ENCODE assay signal across 9 cellular contexts in the genomic region with DNA sequence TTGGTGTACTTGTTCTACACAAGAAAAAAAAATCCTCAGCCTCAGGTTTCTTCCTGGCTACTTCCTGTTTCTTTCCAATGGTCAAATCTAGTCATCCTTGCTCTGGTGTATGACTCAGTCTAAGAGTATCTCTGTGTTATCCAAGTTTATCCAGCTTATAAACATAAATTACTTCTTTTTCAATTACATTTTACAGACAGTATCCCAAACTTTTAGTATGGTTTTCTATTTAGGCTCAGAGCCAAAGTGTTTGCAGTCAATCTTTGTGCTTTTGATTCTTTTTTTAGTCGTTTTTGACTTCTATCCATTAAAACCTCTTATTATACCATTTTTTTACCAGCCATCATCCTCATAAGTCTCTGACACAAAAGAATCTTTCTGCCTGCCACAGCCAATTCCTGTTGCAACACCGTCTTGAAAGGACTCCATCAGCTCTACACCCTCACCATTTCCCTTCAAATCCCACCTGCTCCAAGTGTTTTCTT.
A peak's percentile ranks its signal among the peaks of the same experiment; 100 is the strongest.
DNase-seq lines count a peak whose midpoint lies in the region; ATAC-seq and TF ChIP-seq lines count a peak whose summit lies in the region.
"Had no signal": no experiment of that assay in that cellular context is flagged by ENCODE, and none has a peak within 500 bp of the region (broad histone marks: within the 10 kb centered on the region; RNA-seq: fewer than 3 reads in every experiment).

No MANE protein-coding gene starts in this region.

- no peaks in the 10 kb centered on the region for H3K79me2 ChIP-seq in SK-N-SH (ENCODE audit: insufficient read depth)

- no peaks in the 10 kb centered on the region for H3K9me3 Mint-ChIP-seq in CD8-positive, alpha-beta T cell
- no peaks in the 10 kb centered on the region for H3K9me3 Mint-ChIP-seq in Caco-2 (ENCODE audit: unreplicated experiment)

- H3K27me3 ChIP-seq in SK-N-SH (ENCODE audit: insufficient read depth) (no peaks in the 10 kb centered on the region), Caco-2 (replicated peaks; ENCODE audit: control insufficient read depth, insufficient read depth, low read length) (no peaks in the 10 kb centered on the region)
- H3K27me3 ChIP-seq in CD8-positive, alpha-beta T cell (ENCODE audit: insufficient read depth, low read length): no peaks in the 10 kb centered on the region

- DNase-seq in EH (ENCODE audit: low read depth) (peak; percentile 93), SK-N-SH (no peak), fibroblast of villous mesenchyme (ENCODE audit: low read depth) (peak; percentile 90), sciatic nerve (ENCODE audit: low spot score) (no peak), NCI-H1092 treated with DMSO at 0.1 percent for 48 hours (lab: John Stamatoyannopoulos, UW) (no peak), Caco-2 (no peak)
- DNase-seq in CD8-positive, alpha-beta T cell: no peak
- DNase-seq: MM.1S had no signal

- H3K9me3 ChIP-seq in SK-N-SH: no peaks in the 10 kb centered on the region
- no peaks in the 10 kb centered on the region for H3K9me3 ChIP-seq in CD8-positive, alpha-beta T cell (ENCODE audit: low read length)
- no peaks in the 10 kb centered on the region for H3K9me3 ChIP-seq in Caco-2

- CTCF ChIA-PET in SK-N-SH (lab: Yijun Ruan, JAX) (no interaction called here), Caco-2 (lab: Charles Lee) (no interaction called here)
- CTCF ChIA-PET in CD8-positive, alpha-beta T cell (lab: Charles Lee): no interaction called here

- no peaks in the 10 kb centered on the region for H4K20me1 ChIP-seq in SK-N-SH (ENCODE audit: insufficient read depth)

- no peaks in the 10 kb centered on the region for H3K27me3 Mint-ChIP-seq in CD8-positive, alpha-beta T cell (ENCODE audit: low read depth)
- H3K27me3 Mint-ChIP-seq in Caco-2 (ENCODE audit: insufficient read depth, unreplicated experiment): no peaks in the 10 kb centered on the region

- TF ChIP-seq EP300 in SK-N-SH (IDR thresholded peaks at IDR 0.05; ENCODE audit: borderline replicate concordance in 1 of 2, low read depth in 1 of 2, low read length in 1 of 2): peak; percentile 34 to 94; a peak in 3 of 4 replicates

- H3K4me1 ChIP-seq in SK-N-SH (ENCODE audit: control insufficient read depth in 1 of 2, insufficient read depth in 2 of 2, low read depth in 1 of 2, low read length in 1 of 2) (peaks cover 7 to 24% of the 10 kb centered on the region in 2 experiments; a peak in 3 of 4 replicates), Caco-2 (no peaks in the 10 kb centered on the region)
- H3K4me1 ChIP-seq in CD8-positive, alpha-beta T cell (ENCODE audit: insufficient read depth, low read length): no peaks in the 10 kb centered on the region

- H3K4me2 ChIP-seq in SK-N-SH: peak overlapping the region; percentile 30; the same call in 1 of the 2 replicates

- no peaks in the 10 kb centered on the region for H3K36me3 Mint-ChIP-seq in CD8-positive, alpha-beta T cell
- no peaks in the 10 kb centered on the region for H3K36me3 Mint-ChIP-seq in Caco-2 (ENCODE audit: insufficient read depth, unreplicated experiment)

- 11% methylated on average over 2 of the region's 2 CpGs for WGBS in SK-N-SH (ENCODE audit: low lambda C conversion rate)

- H3K36me3 ChIP-seq in SK-N-SH (replicated peaks in 1 of 2; ENCODE audit: control insufficient read depth in 1 of 2, insufficient read depth in 2 of 2, low read length in 1 of 2) (no peaks in the 10 kb centered on the region), Caco-2 (ENCODE audit: control insufficient read depth, insufficient read depth, low read length) (no peaks in the 10 kb centered on the region)
- no peaks in the 10 kb centered on the region for H3K36me3 ChIP-seq in CD8-positive, alpha-beta T cell (ENCODE audit: insufficient read depth, low read length)

- H3K4me3 ChIP-seq in SK-N-SH (ENCODE audit: low read depth in 2 of 2, low read length in 1 of 2): no peak overlapping the region
- no peak overlapping the region for H3K4me3 ChIP-seq in fibroblast of villous mesenchyme (ENCODE audit: low read depth, low read length)
- no peak overlapping the region for H3K4me3 ChIP-seq in CD8-positive, alpha-beta T cell (ENCODE audit: low read depth, low read length)
- no peak overlapping the region for H3K4me3 ChIP-seq in Caco-2 (ENCODE audit: low read depth, low read length)

- TF ChIP-seq CTCF in SK-N-SH (IDR thresholded peaks at IDR 0.05): no peak
- TF ChIP-seq CTCF in fibroblast of villous mesenchyme (IDR thresholded peaks at IDR 0.05; ENCODE audit: insufficient read depth, low read depth, low read length): no peak
- no peak for TF ChIP-seq CTCF in CD8-positive, alpha-beta T cell (IDR thresholded peaks at IDR 0.05)
- TF ChIP-seq CTCF in Caco-2 (IDR thresholded peaks at IDR 0.05; ENCODE audit: insufficient read depth in 1 of 2, low read depth in 1 of 2, low read length in 1 of 2, severe bottlenecking in 1 of 2, unreplicated experiment in 1 of 2): no peak

- H3K4me1 Mint-ChIP-seq in CD8-positive, alpha-beta T cell (ENCODE audit: low read depth): no peaks in the 10 kb centered on the region
- peaks cover 7% of the 10 kb centered on the region for H3K4me1 Mint-ChIP-seq in Caco-2 (ENCODE audit: low read depth, unreplicated experiment)

- ATAC-seq in sciatic nerve (peak; percentile 90), HG02885 (IDR thresholded peaks at IDR 0.05; ENCODE audit: poor library complexity, unreplicated experiment) (no peak)
- ATAC-seq in CD8-positive, alpha-beta T cell: no peak

- no peak for TF ChIP-seq RAD21 in SK-N-SH (IDR thresholded peaks at IDR 0.05; ENCODE audit: low read length)

- H3K27ac Mint-ChIP-seq in CD8-positive, alpha-beta T cell: no peak overlapping the region
- H3K27ac Mint-ChIP-seq in Caco-2 (ENCODE audit: unreplicated experiment): no peak overlapping the region

- H3K9me2 ChIP-seq in SK-N-SH: no peaks in the 10 kb centered on the region

- H3K4me3 Mint-ChIP-seq in CD8-positive, alpha-beta T cell: no peak overlapping the region
- H3K4me3 Mint-ChIP-seq in Caco-2 (ENCODE audit: unreplicated experiment): no peak overlapping the region

- intact Hi-C loops in sciatic nerve (cut with DNase I): no loop called here
- intact Hi-C loops in CD8-positive, alpha-beta T cell (cut with DNase I, micrococcal nuclease): no loop called here
- intact Hi-C loops in Caco-2 (cut with micrococcal nuclease; ENCODE audit: unreplicated experiment): no loop called here

- peak overlapping the region; percentile 29; the same call in 1 of the 2 replicates for H3K9ac ChIP-seq in SK-N-SH

- BruUV-seq in Caco-2 (replicated peaks; lab: Mats Ljungman, UMichigan): no TSS peak

- POLR2A ChIA-PET in SK-N-SH (lab: Yijun Ruan, JAX) (no interaction called here), Caco-2 (lab: Charles Lee) (no interaction called here)
- POLR2A ChIA-PET in CD8-positive, alpha-beta T cell (lab: Charles Lee): no interaction called here

- peak overlapping the region; percentile 87 to 98; a peak in 3 of 4 replicates for H3K27ac ChIP-seq in SK-N-SH (ENCODE audit: low read depth in 2 of 2, low read length in 1 of 2)
- H3K27ac ChIP-seq in CD8-positive, alpha-beta T cell (ENCODE audit: low read depth, low read length): no peak overlapping the region

- H2AFZ ChIP-seq in SK-N-SH (ENCODE audit: low read depth): peak overlapping the region; percentile 12; the same call in 1 of the 2 replicates

- peaks cover 42% of the 10 kb centered on the region for H3F3A ChIP-seq in SK-N-SH (replicated peaks; ENCODE audit: insufficient read depth)

TF ChIP-seq in SK-N-SH, 30 proteins besides CTCF, POLR2A, EP300 and RAD21 (continues in another document):
- TF ChIP-seq RCOR1 (IDR thresholded peaks at IDR 0.05; ENCODE audit: low read length) (no peak), ELF1 (IDR thresholded peaks at IDR 0.05) (peak; percentile 89), TCF12 (IDR thresholded peaks at IDR 0.05) (peak; percentile 93), MEF2A (IDR thresholded peaks at IDR 0.05; ENCODE audit: borderline replicate concordance, low read depth) (peak; percentile 60), FOSL2 (IDR thresholded peaks at IDR 0.05; ENCODE audit: borderline replicate concordance, low read depth) (peak; percentile 95), JUND (IDR thresholded peaks at IDR 0.05) (peak; percentile 97), EZH2phosphoT487 (IDR thresholded peaks at IDR 0.05; ENCODE audit: borderline replicate concordance, low read depth) (no peak), RFX5 (IDR thresholded peaks at IDR 0.05; ENCODE audit: low read length) (no peak), NFIC (IDR thresholded peaks at IDR 0.05; ENCODE audit: borderline replicate concordance) (peak; percentile 92), FOXM1 (IDR thresholded peaks at IDR 0.05; ENCODE audit: low read depth) (peak; percentile 66)
- TF ChIP-seq, protein P1, sequence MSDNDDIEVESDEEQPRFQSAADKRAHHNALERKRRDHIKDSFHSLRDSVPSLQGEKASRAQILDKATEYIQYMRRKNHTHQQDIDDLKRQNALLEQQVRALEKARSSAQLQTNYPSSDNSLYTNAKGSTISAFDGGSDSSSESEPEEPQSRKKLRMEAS (IDR thresholded peaks at IDR 0.05; ENCODE audit: low read depth): peak; percentile 80
- TF ChIP-seq, protein P2, sequence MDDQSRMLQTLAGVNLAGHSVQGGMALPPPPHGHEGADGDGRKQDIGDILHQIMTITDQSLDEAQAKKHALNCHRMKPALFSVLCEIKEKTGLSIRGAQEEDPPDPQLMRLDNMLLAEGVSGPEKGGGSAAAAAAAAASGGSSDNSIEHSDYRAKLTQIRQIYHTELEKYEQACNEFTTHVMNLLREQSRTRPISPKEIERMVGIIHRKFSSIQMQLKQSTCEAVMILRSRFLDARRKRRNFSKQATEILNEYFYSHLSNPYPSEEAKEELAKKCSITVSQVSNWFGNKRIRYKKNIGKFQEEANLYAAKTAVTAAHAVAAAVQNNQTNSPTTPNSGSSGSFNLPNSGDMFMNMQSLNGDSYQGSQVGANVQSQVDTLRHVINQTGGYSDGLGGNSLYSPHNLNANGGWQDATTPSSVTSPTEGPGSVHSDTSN (IDR thresholded peaks at IDR 0.05): peak; percentile 88
- TF ChIP-seq, protein P3, sequence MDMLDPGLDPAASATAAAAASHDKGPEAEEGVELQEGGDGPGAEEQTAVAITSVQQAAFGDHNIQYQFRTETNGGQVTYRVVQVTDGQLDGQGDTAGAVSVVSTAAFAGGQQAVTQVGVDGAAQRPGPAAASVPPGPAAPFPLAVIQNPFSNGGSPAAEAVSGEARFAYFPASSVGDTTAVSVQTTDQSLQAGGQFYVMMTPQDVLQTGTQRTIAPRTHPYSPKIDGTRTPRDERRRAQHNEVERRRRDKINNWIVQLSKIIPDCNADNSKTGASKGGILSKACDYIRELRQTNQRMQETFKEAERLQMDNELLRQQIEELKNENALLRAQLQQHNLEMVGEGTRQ (IDR thresholded peaks at IDR 0.05; ENCODE audit: borderline replicate concordance, low read depth, low read length): no peak

Comparison
In these comparisons a context has a peak if more than half of its experiments do, and no peak if none do; other contexts are left out.
1. DNase-seq: peak in EH (single experiment) and fibroblast of villous mesenchyme (single experiment); none in SK-N-SH (single experiment), sciatic nerve (single experiment), NCI-H1092 treated with DMSO at 0.1 percent for 48 hours (single experiment), CD8-positive, alpha-beta T cell (0 of 7) and Caco-2 (0 of 2).